Comparison of ENCODE assay signal across 8 cellular contexts in genomic region chr2:205734436-205734835, GRCh38. TPM values are rescaled to one million over a fixed set of nuclear protein-coding genes. Genes with fewer than 3 reads are reported as not detected.
A peak's percentile ranks its signal among the peaks of the same experiment; 100 is the strongest.
DNase-seq lines count a peak whose midpoint lies in the region; ATAC-seq and TF ChIP-seq lines count a peak whose summit lies in the region.

No MANE protein-coding gene starts in this region.

- H3K9me3 Mint-ChIP-seq in mesothelial cell of epicardium: no peaks in the 10 kb centered on the region

- DNase-seq in AG09309 (ENCODE audit: low read depth) (peak; percentile 49), NCI-H1694 (lab: John Stamatoyannopoulos, UW) (peak; percentile 45), mesothelial cell of epicardium (ENCODE audit: low spot score in 2 of 2, unreplicated experiment in 2 of 2) (no peak), globus pallidus (ENCODE audit: low spot score) (no peak)

- peaks cover 8% of the 10 kb centered on the region for H3K36me3 Mint-ChIP-seq in mesothelial cell of epicardium

- no peaks in the 10 kb centered on the region for H3K27me3 Mint-ChIP-seq in mesothelial cell of epicardium (ENCODE audit: low read depth)

- H3K4me1 Mint-ChIP-seq in mesothelial cell of epicardium: peaks cover 44% of the 10 kb centered on the region

- TF ChIP-seq CTCF in AG09309 (IDR thresholded peaks at IDR 0.05; ENCODE audit: control insufficient read depth, insufficient read depth, low read depth, low read length, missing control alignments) (no peak), mesothelial cell of epicardium (IDR thresholded peaks at IDR 0.05; ENCODE audit: unreplicated experiment) (no peak)

- no peak overlapping the region for H3K4me3 Mint-ChIP-seq in mesothelial cell of epicardium

- H3K27ac ChIP-seq in cingulate gyrus (ENCODE audit: low read depth, low read length): peak overlapping the region; percentile 50

- H3K4me3 ChIP-seq in AG09309 (ENCODE audit: control insufficient read depth, low read depth, low read length): no peak overlapping the region

- H3K27ac Mint-ChIP-seq in mesothelial cell of epicardium: peak overlapping the region; percentile 96

- ATAC-seq in activated CD4-positive, CD25-positive, alpha-beta regulatory T cell treated with anti-CD3 and anti-CD28 coated beads, Interleukin-2, amount 50 U/mL, for 24 hours: no peak
- ATAC-seq in GM19023 (IDR thresholded peaks at IDR 0.05; ENCODE audit: unreplicated experiment) (no peak), HG02623 (IDR thresholded peaks at IDR 0.05; ENCODE audit: unreplicated experiment) (no peak)

RNA-seq across cellular contexts. Expression of gene NRP2, which starts 52.1 kb away (rescaled TPM):
- 82.2 to 89.5 TPM (median 83.6 TPM) in 3 replicates for total RNA-seq in mesothelial cell of epicardium

Comparison
In these comparisons a context has a peak if more than half of its experiments do, and no peak if none do; other contexts are left out.
1. DNase-seq: peak in AG09309 (single experiment) and NCI-H1694 (single experiment); none in mesothelial cell of epicardium (0 of 2) and globus pallidus (single experiment).